12 cellular contexts compared by ENCODE assay signal in genomic region chr9:78439866-78440830, GRCh38.
DNase-seq lines count a peak whose midpoint lies in the region.
"Had no signal": no experiment of that assay in that cellular context is flagged by ENCODE, and none has a peak within 500 bp of the region (broad histone marks: within the 10 kb centered on the region; RNA-seq: fewer than 3 reads in every experiment).

No MANE protein-coding gene starts in this region.

- no peak overlapping the region for H3K9ac ChIP-seq in iPS-18a (ENCODE audit: low read length)
- H3K9ac ChIP-seq in stomach smooth muscle (ENCODE audit: low read length in 2 of 2) = no peak overlapping the region
- H3K9ac ChIP-seq: parathyroid adenoma had no signal

- H3K4me1 ChIP-seq in SJSA1 (replicated peaks) = peaks cover 43% of the 10 kb centered on the region
- peaks cover 36% of the 10 kb centered on the region for H3K4me1 ChIP-seq in iPS-18a (ENCODE audit: control insufficient read depth, low read depth, low read length)
- no peaks in the 10 kb centered on the region for H3K4me1 ChIP-seq in stomach smooth muscle (ENCODE audit: control insufficient read depth, insufficient read depth, low read length)
- H3K4me1 ChIP-seq: colonic mucosa, parathyroid adenoma had no signal

- DNase-seq in NCI-H748 (lab: John Stamatoyannopoulos, UW; ENCODE audit: unreplicated experiment) = peak; percentile 40
- DNase-seq in NCI-H748 treated with DMSO at 0.1 percent for 48 hours (lab: John Stamatoyannopoulos, UW) = no peak
- peak; percentile 85 to 92 for DNase-seq in SJSA1 (ENCODE audit: low read depth in 1 of 2, low spot score in 2 of 2)
- no peak for DNase-seq in NCI-H187 (lab: John Stamatoyannopoulos, UW)
- no peak for DNase-seq in SHP77 (lab: John Stamatoyannopoulos, UW)
- no peak for DNase-seq in KBM-7
- DNase-seq: esophagus squamous epithelium had no signal

- no peaks in the 10 kb centered on the region for H3K9me3 ChIP-seq in SJSA1 (replicated peaks)
- no peaks in the 10 kb centered on the region for H3K9me3 ChIP-seq in iPS-18a (ENCODE audit: control insufficient read depth, low read depth, low read length)
- H3K9me3 ChIP-seq in stomach smooth muscle (ENCODE audit: control insufficient read depth in 2 of 2, low read length in 2 of 2) = no peaks in the 10 kb centered on the region
- H3K9me3 ChIP-seq: colonic mucosa, esophagus squamous epithelium had no signal

- H3K36me3 ChIP-seq in SJSA1 (no peaks in the 10 kb centered on the region), iPS-18a (ENCODE audit: control insufficient read depth, low read depth, low read length) (no peaks in the 10 kb centered on the region), stomach smooth muscle (ENCODE audit: control insufficient read depth in 2 of 2, insufficient read depth in 2 of 2, low read length in 2 of 2) (no peaks in the 10 kb centered on the region)
- H3K36me3 ChIP-seq: colonic mucosa, esophagus squamous epithelium had no signal

- H3K27me3 ChIP-seq in SJSA1 (replicated peaks) (no peaks in the 10 kb centered on the region), iPS-18a (ENCODE audit: control insufficient read depth, insufficient read depth, low read length) (no peaks in the 10 kb centered on the region), stomach smooth muscle (ENCODE audit: control insufficient read depth in 1 of 2, insufficient read depth in 2 of 2, low read length in 2 of 2) (peaks cover 0 to 3% of the 10 kb centered on the region in 2 donors)
- H3K27me3 ChIP-seq: colonic mucosa had no signal

- H3K4me3 ChIP-seq in SJSA1 = no peak overlapping the region
- peak overlapping the region; percentile 21 for H3K4me3 ChIP-seq in iPS-18a (ENCODE audit: low read length)
- peak overlapping the region; percentile 64 to 69 for H3K4me3 ChIP-seq in stomach smooth muscle (ENCODE audit: low read length in 2 of 2)
- H3K4me3 ChIP-seq: colonic mucosa, lung had no signal

- H3K27ac ChIP-seq in SJSA1 = peak overlapping the region; percentile 98
- H3K27ac ChIP-seq in iPS-18a (ENCODE audit: low read length) = no peak overlapping the region
- H3K27ac ChIP-seq in stomach smooth muscle (ENCODE audit: low read length) = no peak overlapping the region
- H3K27ac ChIP-seq: colonic mucosa, parathyroid adenoma had no signal

- in situ Hi-C loops in KBM-7 (cut with MboI; ENCODE audit: low pct_unique_long_range_greater_than_20kb, low sequenced_read_pairs) = no loop called here

Comparison
In these comparisons a context has a peak if more than half of its experiments do, and no peak if none do; other contexts are left out.
1. DNase-seq: peak in NCI-H748 (single experiment) and SJSA1 (2 of 2); none in NCI-H748 treated with DMSO at 0.1 percent for 48 hours (single experiment), NCI-H187 (0 of 2), SHP77 (0 of 2) and KBM-7 (single experiment).